In the genomic region with DNA sequence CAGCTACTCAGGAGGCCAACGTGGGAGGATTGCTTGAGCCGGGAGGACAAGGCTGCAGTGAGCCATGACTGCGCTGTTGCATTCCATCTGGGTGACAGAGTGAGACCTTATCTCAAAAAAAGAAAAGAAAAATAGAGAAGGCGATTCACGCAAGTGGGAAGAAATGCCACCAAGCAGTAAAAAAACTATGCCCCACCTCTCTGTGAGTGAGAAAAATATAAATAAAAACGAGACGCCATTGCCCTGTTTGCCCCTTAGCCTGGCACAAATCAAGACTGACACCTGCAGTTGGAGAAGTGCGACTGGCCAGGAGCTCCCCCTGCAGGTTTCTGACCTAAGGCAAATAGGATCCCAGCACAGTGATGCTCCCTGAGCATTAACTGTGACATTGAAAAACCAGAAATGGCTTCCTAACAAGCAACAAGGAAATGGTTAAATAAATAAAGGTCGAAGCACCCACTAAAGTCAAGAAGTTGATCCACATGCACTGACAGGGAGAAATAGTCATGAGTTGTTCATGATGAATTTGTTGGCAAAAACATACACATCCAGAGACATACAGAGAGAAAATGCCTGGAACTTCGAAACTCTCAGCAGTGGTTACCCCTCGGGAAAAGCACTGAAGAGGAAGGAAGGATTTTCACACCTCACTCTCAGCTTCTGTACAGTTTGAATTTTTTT, we compare ENCODE assay signal across 8 cellular contexts.
DNase-seq lines count a peak whose midpoint lies in the region; ATAC-seq and TF ChIP-seq lines count a peak whose summit lies in the region.

No MANE protein-coding gene starts in this region.

- H3K27ac Mint-ChIP-seq in stimulated activated naive B cell treated with anti-CD40 and anti-IgM and Interleukin-4, amounts not matched to agents 10 μg/mL and 1 μg/mL and 100 μg/mL, for 72 hours, result no peak overlapping the region

- H3K36me3 Mint-ChIP-seq in stimulated activated naive B cell treated with anti-CD40 and anti-IgM and Interleukin-4, amounts not matched to agents 10 μg/mL and 1 μg/mL and 100 μg/mL, for 72 hours, result no peaks in the 10 kb centered on the region

- peaks cover 0 to 4% of the 10 kb centered on the region in 2 donors for H3K4me1 Mint-ChIP-seq in stimulated activated naive B cell treated with anti-CD40 and anti-IgM and Interleukin-4, amounts not matched to agents 10 μg/mL and 1 μg/mL and 100 μg/mL, for 72 hours

- TF ChIP-seq CTCF in AG09319 (IDR thresholded peaks at IDR 0.05; ENCODE audit: low read depth, low read length), result peak; percentile 40
- peak; percentile 72 for TF ChIP-seq CTCF in GM12875 (IDR thresholded peaks at IDR 0.05; ENCODE audit: borderline replicate concordance, insufficient read depth, low read depth, low read length)
- TF ChIP-seq CTCF in fibroblast of pulmonary artery (IDR thresholded peaks at IDR 0.05; ENCODE audit: low read length, missing control alignments), result peak; percentile 55

- DNase-seq in AG09319 (ENCODE audit: extremely low read depth, low read depth) (no peak), NCI-H526 (lab: John Stamatoyannopoulos, UW) (peak; percentile 19 to 82), fibroblast of pulmonary artery (ENCODE audit: low read depth) (no peak), OCI-M2 (lab: John Stamatoyannopoulos, UW; ENCODE audit: unreplicated experiment) (no peak), GM19240 (ENCODE audit: insufficient read length, low spot score) (no peak)
- DNase-seq in stimulated activated naive B cell treated with anti-CD40 and anti-IgM and Interleukin-4, amounts not matched to agents 10 μg/mL and 1 μg/mL and 100 μg/mL, for 72 hours, result no peak

- peak; percentile 76 for ATAC-seq in stimulated activated naive B cell treated with anti-CD40 and anti-IgM and Interleukin-4, amounts not matched to agents 10 μg/mL and 1 μg/mL and 100 μg/mL, for 72 hours (replicated peaks)
- ATAC-seq in HG03097 (IDR thresholded peaks at IDR 0.05; ENCODE audit: low FRiP score, unreplicated experiment), result no peak

- H3K4me3 ChIP-seq in GM12875 (ENCODE audit: low read depth, low read length) (no peak overlapping the region), fibroblast of pulmonary artery (replicated peaks; ENCODE audit: low read depth, low read length) (no peak overlapping the region)

- H3K9me3 Mint-ChIP-seq in stimulated activated naive B cell treated with anti-CD40 and anti-IgM and Interleukin-4, amounts not matched to agents 10 μg/mL and 1 μg/mL and 100 μg/mL, for 72 hours, result no peaks in the 10 kb centered on the region

- no peak overlapping the region for H3K4me3 Mint-ChIP-seq in stimulated activated naive B cell treated with anti-CD40 and anti-IgM and Interleukin-4, amounts not matched to agents 10 μg/mL and 1 μg/mL and 100 μg/mL, for 72 hours

- peaks cover 8 to 12% of the 10 kb centered on the region in 2 donors for H3K27me3 Mint-ChIP-seq in stimulated activated naive B cell treated with anti-CD40 and anti-IgM and Interleukin-4, amounts not matched to agents 10 μg/mL and 1 μg/mL and 100 μg/mL, for 72 hours

Comparison
In these comparisons a context has a peak if more than half of its experiments do, and no peak if none do; other contexts are left out.
1. DNase-seq: peak in NCI-H526 (2 of 2); none in AG09319 (single experiment), fibroblast of pulmonary artery (single experiment), stimulated activated naive B cell treated with anti-CD40 and anti-IgM and Interleukin-4, amounts not matched to agents 10 μg/mL and 1 μg/mL and 100 μg/mL, for 72 hours (single experiment), OCI-M2 (single experiment) and GM19240 (single experiment).
2. Peak in every context shown above with its lines, with median percentiles within 50 percentile points of each other: CTCF ChIP-seq.